Comparison of ENCODE assay signal across 25 cellular contexts in genomic region chr15:98103570-98103969, GRCh38.
"Had no signal": no experiment of that assay in that cellular context is flagged by ENCODE, and none has a peak within 500 bp of the region (broad histone marks: within the 10 kb centered on the region; RNA-seq: fewer than 3 reads in every experiment).

No MANE protein-coding gene starts in this region.

- H3K4me3 ChIP-seq: left ventricle myocardium inferior, lung, right atrium auricular region, right lobe of liver, smooth muscle cell, suprapubic skin, tibial nerve, uterus had no signal

- H3K4me2 ChIP-seq: smooth muscle cell had no signal

- H3K27ac ChIP-seq: left ventricle myocardium inferior, parathyroid adenoma, right atrium auricular region, right lobe of liver, suprapubic skin, tibial nerve, uterus had no signal

- H3K27me3 ChIP-seq: right atrium auricular region, right lobe of liver, suprapubic skin, tibial nerve, uterus had no signal

- H3K9me3 ChIP-seq: left ventricle myocardium inferior, right atrium auricular region, right lobe of liver, suprapubic skin, tibial nerve, uterus had no signal

- H3K27ac Mint-ChIP-seq: mesothelial cell of epicardium; naive B cell; natural killer cell; nephron progenitor cell; progenitor cell of endocrine pancreas; stimulated activated naive B cell treated with anti-CD40 and anti-IgM and Interleukin-4, amounts not matched to agents 10 μg/mL and 1 μg/mL and 100 μg/mL, for 72 hours; type B pancreatic cell had no signal

- H3K4me1 ChIP-seq: left ventricle myocardium inferior, parathyroid adenoma, right atrium auricular region, right lobe of liver, suprapubic skin, tibial nerve, uterus had no signal

- H3K27me3 Mint-ChIP-seq: naive B cell; progenitor cell of endocrine pancreas; stimulated activated naive B cell treated with anti-CD40 and anti-IgM and Interleukin-4, amounts not matched to agents 10 μg/mL and 1 μg/mL and 100 μg/mL, for 72 hours had no signal

- H2AFZ ChIP-seq: parathyroid adenoma had no signal

- H3K4me3 Mint-ChIP-seq: immature natural killer cell; mesothelial cell of epicardium; naive B cell; natural killer cell; nephron progenitor cell; stimulated activated naive B cell treated with anti-CD40 and anti-IgM and Interleukin-4, amounts not matched to agents 10 μg/mL and 1 μg/mL and 100 μg/mL, for 72 hours; type B pancreatic cell had no signal

- DNase-seq: hypothalamus; immature natural killer cell; left ventricle myocardium inferior; mesendoderm; naive B cell; natural killer cell; nephron progenitor cell; nucleus accumbens; right lobe of liver; stimulated activated CD4-positive, alpha-beta T cell treated with anti-CD3 and anti-CD28 coated beads, Interleukin-12 subunit alpha, Interleukin-12 subunit beta, amount 100 ng/mL, for 4 hours; stimulated activated CD4-positive, alpha-beta T cell treated with anti-CD3 and anti-CD28 coated beads, Interleukin-15, amount 100 ng/mL, for 24 hours; stimulated activated CD4-positive, alpha-beta T cell treated with anti-CD3 and anti-CD28 coated beads, Interleukin-2, amount 100 ng/mL, for 24 hours; stimulated activated CD4-positive, alpha-beta T cell treated with anti-CD3 and anti-CD28 coated beads, Interleukin-4, amount 100 ng/mL, for 1 hour; stimulated activated naive B cell treated with anti-CD40 and anti-IgM and Interleukin-4, amounts not matched to agents 10 μg/mL and 1 μg/mL and 100 μg/mL, for 72 hours; stimulated activated naive CD8-positive, alpha-beta T cell treated with anti-CD3 and anti-CD28 coated beads, Interleukin-15, Interleukin-2, amounts not matched to agents 100 U/mL and 50 U/mL, for 24 hours; uterus had no signal

- H3K9ac ChIP-seq: parathyroid adenoma had no signal

- H3K4me1 Mint-ChIP-seq: immature natural killer cell; naive B cell; natural killer cell; nephron progenitor cell; stimulated activated naive B cell treated with anti-CD40 and anti-IgM and Interleukin-4, amounts not matched to agents 10 μg/mL and 1 μg/mL and 100 μg/mL, for 72 hours had no signal

- H3K36me3 Mint-ChIP-seq: immature natural killer cell; mesothelial cell of epicardium; naive B cell; natural killer cell; stimulated activated naive B cell treated with anti-CD40 and anti-IgM and Interleukin-4, amounts not matched to agents 10 μg/mL and 1 μg/mL and 100 μg/mL, for 72 hours; type B pancreatic cell had no signal

- H3K9me3 Mint-ChIP-seq: immature natural killer cell; mesothelial cell of epicardium; natural killer cell; nephron progenitor cell; stimulated activated naive B cell treated with anti-CD40 and anti-IgM and Interleukin-4, amounts not matched to agents 10 μg/mL and 1 μg/mL and 100 μg/mL, for 72 hours; type B pancreatic cell had no signal

- H3K36me3 ChIP-seq: left ventricle myocardium inferior, right atrium auricular region, right lobe of liver, suprapubic skin, tibial nerve, uterus had no signal
